ENCODE assay signal across 1 cellular context in the genomic region with DNA sequence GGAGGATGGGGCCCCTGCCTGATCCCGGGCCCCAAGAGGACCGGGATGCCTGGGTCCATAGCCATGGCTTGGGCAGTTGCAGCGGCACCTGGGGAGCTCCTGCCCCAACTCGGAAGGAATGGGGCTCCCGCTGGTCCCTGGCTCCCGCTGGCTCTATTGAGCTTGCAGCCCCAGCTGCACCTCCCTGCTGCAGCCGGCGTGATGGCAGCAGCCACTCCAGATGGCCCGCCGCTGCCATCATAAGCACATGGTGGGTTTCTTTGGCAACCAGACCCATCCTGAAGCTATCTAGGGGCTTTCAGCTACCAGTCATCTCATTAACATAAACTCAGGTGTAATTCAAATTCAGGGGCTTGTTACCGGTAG.
TF ChIP-seq lines count a peak whose summit lies in the region.

No MANE protein-coding gene starts in this region.

TF ChIP-seq in HepG2, 621 proteins besides CTCF, POLR2A, EP300 and RAD21 (continued from another document and continues in another):
- TF ChIP-seq, protein P1, sequence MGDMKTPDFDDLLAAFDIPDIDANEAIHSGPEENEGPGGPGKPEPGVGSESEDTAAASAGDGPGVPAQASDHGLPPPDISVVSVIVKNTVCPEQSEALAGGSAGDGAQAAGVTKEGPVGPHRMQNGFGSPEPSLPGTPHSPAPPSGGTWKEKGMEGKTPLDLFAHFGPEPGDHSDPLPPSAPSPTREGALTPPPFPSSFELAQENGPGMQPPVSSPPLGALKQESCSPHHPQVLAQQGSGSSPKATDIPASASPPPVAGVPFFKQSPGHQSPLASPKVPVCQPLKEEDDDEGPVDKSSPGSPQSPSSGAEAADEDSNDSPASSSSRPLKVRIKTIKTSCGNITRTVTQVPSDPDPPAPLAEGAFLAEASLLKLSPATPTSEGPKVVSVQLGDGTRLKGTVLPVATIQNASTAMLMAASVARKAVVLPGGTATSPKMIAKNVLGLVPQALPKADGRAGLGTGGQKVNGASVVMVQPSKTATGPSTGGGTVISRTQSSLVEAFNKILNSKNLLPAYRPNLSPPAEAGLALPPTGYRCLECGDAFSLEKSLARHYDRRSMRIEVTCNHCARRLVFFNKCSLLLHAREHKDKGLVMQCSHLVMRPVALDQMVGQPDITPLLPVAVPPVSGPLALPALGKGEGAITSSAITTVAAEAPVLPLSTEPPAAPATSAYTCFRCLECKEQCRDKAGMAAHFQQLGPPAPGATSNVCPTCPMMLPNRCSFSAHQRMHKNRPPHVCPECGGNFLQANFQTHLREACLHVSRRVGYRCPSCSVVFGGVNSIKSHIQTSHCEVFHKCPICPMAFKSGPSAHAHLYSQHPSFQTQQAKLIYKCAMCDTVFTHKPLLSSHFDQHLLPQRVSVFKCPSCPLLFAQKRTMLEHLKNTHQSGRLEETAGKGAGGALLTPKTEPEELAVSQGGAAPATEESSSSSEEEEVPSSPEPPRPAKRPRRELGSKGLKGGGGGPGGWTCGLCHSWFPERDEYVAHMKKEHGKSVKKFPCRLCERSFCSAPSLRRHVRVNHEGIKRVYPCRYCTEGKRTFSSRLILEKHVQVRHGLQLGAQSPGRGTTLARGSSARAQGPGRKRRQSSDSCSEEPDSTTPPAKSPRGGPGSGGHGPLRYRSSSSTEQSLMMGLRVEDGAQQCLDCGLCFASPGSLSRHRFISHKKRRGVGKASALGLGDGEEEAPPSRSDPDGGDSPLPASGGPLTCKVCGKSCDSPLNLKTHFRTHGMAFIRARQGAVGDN (CRISPR knock-in tag; IDR thresholded peaks at IDR 0.05) = peak; percentile 40; the same call in 1 of the 2 replicates
- TF ChIP-seq, protein P2, sequence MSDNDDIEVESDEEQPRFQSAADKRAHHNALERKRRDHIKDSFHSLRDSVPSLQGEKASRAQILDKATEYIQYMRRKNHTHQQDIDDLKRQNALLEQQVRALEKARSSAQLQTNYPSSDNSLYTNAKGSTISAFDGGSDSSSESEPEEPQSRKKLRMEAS (IDR thresholded peaks at IDR 0.05) = no peak
- TF ChIP-seq NR2F1 (CRISPR knock-in tag; IDR thresholded peaks at IDR 0.05) (no peak), GPN1 (CRISPR knock-in tag; IDR thresholded peaks at IDR 0.05; ENCODE audit: borderline replicate concordance) (no peak), GATA4 (IDR thresholded peaks at IDR 0.05; ENCODE audit: borderline replicate concordance, low read depth) (no peak), CBFB (CRISPR knock-in tag; IDR thresholded peaks at IDR 0.05) (no peak), ZNF264 (CRISPR knock-in tag; IDR thresholded peaks at IDR 0.05) (no peak), ZNF180 (CRISPR knock-in tag; IDR thresholded peaks at IDR 0.05; ENCODE audit: borderline replicate concordance, low read depth) (no peak), ZFP1 (CRISPR knock-in tag; IDR thresholded peaks at IDR 0.05) (no peak), AGO1 (IDR thresholded peaks at IDR 0.05; ENCODE audit: low read depth, low read length, poor library complexity, severe bottlenecking) (peak; percentile 34), MIER3 (CRISPR knock-in tag; IDR thresholded peaks at IDR 0.05; ENCODE audit: borderline replicate concordance) (no peak), TMF1 (CRISPR knock-in tag; IDR thresholded peaks at IDR 0.05; ENCODE audit: low read depth) (no peak), DR1 (CRISPR knock-in tag; IDR thresholded peaks at IDR 0.05) (no peak), NR2C2 (CRISPR knock-in tag; IDR thresholded peaks at IDR 0.05; ENCODE audit: borderline replicate concordance) (no peak), ZNF891 (CRISPR knock-in tag; IDR thresholded peaks at IDR 0.05) (0 out of 2 replicates have a peak, but pooled peaks have one; percentile 48), ZNF350 (CRISPR knock-in tag; IDR thresholded peaks at IDR 0.05; ENCODE audit: borderline replicate concordance, low read depth) (0 out of 2 replicates have a peak, but pooled peaks have one; percentile 2)
- TF ChIP-seq, protein P3, sequence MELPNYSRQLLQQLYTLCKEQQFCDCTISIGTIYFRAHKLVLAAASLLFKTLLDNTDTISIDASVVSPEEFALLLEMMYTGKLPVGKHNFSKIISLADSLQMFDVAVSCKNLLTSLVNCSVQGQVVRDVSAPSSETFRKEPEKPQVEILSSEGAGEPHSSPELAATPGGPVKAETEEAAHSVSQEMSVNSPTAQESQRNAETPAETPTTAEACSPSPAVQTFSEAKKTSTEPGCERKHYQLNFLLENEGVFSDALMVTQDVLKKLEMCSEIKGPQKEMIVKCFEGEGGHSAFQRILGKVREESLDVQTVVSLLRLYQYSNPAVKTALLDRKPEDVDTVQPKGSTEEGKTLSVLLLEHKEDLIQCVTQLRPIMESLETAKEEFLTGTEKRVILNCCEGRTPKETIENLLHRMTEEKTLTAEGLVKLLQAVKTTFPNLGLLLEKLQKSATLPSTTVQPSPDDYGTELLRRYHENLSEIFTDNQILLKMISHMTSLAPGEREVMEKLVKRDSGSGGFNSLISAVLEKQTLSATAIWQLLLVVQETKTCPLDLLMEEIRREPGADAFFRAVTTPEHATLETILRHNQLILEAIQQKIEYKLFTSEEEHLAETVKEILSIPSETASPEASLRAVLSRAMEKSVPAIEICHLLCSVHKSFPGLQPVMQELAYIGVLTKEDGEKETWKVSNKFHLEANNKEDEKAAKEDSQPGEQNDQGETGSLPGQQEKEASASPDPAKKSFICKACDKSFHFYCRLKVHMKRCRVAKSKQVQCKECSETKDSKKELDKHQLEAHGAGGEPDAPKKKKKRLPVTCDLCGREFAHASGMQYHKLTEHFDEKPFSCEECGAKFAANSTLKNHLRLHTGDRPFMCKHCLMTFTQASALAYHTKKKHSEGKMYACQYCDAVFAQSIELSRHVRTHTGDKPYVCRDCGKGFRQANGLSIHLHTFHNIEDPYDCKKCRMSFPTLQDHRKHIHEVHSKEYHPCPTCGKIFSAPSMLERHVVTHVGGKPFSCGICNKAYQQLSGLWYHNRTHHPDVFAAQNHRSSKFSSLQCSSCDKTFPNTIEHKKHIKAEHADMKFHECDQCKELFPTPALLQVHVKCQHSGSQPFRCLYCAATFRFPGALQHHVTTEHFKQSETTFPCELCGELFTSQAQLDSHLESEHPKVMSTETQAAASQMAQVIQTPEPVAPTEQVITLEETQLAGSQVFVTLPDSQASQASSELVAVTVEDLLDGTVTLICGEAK (IDR thresholded peaks at IDR 0.05) = no peak
- TF ChIP-seq, protein P3 (CRISPR knock-in tag; IDR thresholded peaks at IDR 0.05) = 0 out of 2 replicates have a peak, but pooled peaks have one; percentile 23
- TF ChIP-seq, protein P4, sequence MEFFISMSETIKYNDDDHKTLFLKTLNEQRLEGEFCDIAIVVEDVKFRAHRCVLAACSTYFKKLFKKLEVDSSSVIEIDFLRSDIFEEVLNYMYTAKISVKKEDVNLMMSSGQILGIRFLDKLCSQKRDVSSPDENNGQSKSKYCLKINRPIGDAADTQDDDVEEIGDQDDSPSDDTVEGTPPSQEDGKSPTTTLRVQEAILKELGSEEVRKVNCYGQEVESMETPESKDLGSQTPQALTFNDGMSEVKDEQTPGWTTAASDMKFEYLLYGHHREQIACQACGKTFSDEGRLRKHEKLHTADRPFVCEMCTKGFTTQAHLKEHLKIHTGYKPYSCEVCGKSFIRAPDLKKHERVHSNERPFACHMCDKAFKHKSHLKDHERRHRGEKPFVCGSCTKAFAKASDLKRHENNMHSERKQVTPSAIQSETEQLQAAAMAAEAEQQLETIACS (CRISPR knock-in tag; IDR thresholded peaks at IDR 0.05) = no peak
- TF ChIP-seq, protein P5, sequence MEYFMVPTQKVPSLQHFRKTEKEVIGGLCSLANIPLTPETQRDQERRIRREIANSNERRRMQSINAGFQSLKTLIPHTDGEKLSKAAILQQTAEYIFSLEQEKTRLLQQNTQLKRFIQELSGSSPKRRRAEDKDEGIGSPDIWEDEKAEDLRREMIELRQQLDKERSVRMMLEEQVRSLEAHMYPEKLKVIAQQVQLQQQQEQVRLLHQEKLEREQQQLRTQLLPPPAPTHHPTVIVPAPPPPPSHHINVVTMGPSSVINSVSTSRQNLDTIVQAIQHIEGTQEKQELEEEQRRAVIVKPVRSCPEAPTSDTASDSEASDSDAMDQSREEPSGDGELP (IDR thresholded peaks at IDR 0.05; ENCODE audit: borderline replicate concordance, low read depth) = 0 out of 2 replicates have a peak, but pooled peaks have one; percentile 11
- TF ChIP-seq, protein P6, sequence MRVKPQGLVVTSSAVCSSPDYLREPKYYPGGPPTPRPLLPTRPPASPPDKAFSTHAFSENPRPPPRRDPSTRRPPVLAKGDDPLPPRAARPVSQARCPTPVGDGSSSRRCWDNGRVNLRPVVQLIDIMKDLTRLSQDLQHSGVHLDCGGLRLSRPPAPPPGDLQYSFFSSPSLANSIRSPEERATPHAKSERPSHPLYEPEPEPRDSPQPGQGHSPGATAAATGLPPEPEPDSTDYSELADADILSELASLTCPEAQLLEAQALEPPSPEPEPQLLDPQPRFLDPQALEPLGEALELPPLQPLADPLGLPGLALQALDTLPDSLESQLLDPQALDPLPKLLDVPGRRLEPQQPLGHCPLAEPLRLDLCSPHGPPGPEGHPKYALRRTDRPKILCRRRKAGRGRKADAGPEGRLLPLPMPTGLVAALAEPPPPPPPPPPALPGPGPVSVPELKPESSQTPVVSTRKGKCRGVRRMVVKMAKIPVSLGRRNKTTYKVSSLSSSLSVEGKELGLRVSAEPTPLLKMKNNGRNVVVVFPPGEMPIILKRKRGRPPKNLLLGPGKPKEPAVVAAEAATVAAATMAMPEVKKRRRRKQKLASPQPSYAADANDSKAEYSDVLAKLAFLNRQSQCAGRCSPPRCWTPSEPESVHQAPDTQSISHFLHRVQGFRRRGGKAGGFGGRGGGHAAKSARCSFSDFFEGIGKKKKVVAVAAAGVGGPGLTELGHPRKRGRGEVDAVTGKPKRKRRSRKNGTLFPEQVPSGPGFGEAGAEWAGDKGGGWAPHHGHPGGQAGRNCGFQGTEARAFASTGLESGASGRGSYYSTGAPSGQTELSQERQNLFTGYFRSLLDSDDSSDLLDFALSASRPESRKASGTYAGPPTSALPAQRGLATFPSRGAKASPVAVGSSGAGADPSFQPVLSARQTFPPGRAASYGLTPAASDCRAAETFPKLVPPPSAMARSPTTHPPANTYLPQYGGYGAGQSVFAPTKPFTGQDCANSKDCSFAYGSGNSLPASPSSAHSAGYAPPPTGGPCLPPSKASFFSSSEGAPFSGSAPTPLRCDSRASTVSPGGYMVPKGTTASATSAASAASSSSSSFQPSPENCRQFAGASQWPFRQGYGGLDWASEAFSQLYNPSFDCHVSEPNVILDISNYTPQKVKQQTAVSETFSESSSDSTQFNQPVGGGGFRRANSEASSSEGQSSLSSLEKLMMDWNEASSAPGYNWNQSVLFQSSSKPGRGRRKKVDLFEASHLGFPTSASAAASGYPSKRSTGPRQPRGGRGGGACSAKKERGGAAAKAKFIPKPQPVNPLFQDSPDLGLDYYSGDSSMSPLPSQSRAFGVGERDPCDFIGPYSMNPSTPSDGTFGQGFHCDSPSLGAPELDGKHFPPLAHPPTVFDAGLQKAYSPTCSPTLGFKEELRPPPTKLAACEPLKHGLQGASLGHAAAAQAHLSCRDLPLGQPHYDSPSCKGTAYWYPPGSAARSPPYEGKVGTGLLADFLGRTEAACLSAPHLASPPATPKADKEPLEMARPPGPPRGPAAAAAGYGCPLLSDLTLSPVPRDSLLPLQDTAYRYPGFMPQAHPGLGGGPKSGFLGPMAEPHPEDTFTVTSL (CRISPR knock-in tag; IDR thresholded peaks at IDR 0.05; ENCODE audit: borderline replicate concordance) = no peak
- TF ChIP-seq, protein P7, sequence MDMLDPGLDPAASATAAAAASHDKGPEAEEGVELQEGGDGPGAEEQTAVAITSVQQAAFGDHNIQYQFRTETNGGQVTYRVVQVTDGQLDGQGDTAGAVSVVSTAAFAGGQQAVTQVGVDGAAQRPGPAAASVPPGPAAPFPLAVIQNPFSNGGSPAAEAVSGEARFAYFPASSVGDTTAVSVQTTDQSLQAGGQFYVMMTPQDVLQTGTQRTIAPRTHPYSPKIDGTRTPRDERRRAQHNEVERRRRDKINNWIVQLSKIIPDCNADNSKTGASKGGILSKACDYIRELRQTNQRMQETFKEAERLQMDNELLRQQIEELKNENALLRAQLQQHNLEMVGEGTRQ (IDR thresholded peaks at IDR 0.05; ENCODE audit: low read depth, low read length) = no peak
- TF ChIP-seq, protein P7 (CRISPR knock-in tag; IDR thresholded peaks at IDR 0.05; ENCODE audit: borderline replicate concordance) = 0 out of 2 replicates have a peak, but pooled peaks have one; percentile 1
